10 cellular contexts compared by ENCODE assay signal in genomic region chr2:43192039-43192438, GRCh38. TPM values are rescaled to one million over a fixed set of nuclear protein-coding genes. Genes with fewer than 3 reads are reported as not detected.
DNase-seq lines count a peak whose midpoint lies in the region; ATAC-seq and TF ChIP-seq lines count a peak whose summit lies in the region.
"Had no signal": no experiment of that assay in that cellular context is flagged by ENCODE, and none has a peak within 500 bp of the region (broad histone marks: within the 10 kb centered on the region; RNA-seq: fewer than 3 reads in every experiment).

No MANE protein-coding gene starts in this region.

- POLR2A ChIA-PET in MCF 10A (lab: Yijun Ruan, JAX), result no interaction called here
- POLR2A ChIA-PET in PC-3 (lab: Charles Lee; ENCODE audit: unreplicated experiment), result interaction anchor here (0.5 kb wide), 1 partner anchor 44 kb away, joined by 4 read pairs; no protein-coding TSS in a partner anchor

- H3K4me2 ChIP-seq in mammary epithelial cell (ENCODE audit: insufficient read depth, low read depth, low read length) (no peak overlapping the region), PC-3 (ENCODE audit: low read length) (no peak overlapping the region)

- H4K20me1 ChIP-seq in mammary epithelial cell (ENCODE audit: insufficient read depth, low read length), result no peaks in the 10 kb centered on the region
- H4K20me1 ChIP-seq in PC-3 (ENCODE audit: low read length), result no peaks in the 10 kb centered on the region

- H3K9ac ChIP-seq in mammary epithelial cell (ENCODE audit: insufficient read depth, low read length) (no peak overlapping the region), PC-3 (ENCODE audit: low read length) (no peak overlapping the region)

- H3K27me3 ChIP-seq in mammary epithelial cell (ENCODE audit: insufficient read depth, low read length) (no peaks in the 10 kb centered on the region), PC-3 (ENCODE audit: low read length) (no peaks in the 10 kb centered on the region)
- H3K27me3 ChIP-seq in effector memory CD4-positive, alpha-beta T cell (replicated peaks; ENCODE audit: control insufficient read depth, insufficient read depth, low read length, poor library complexity, severe bottlenecking), result no peaks in the 10 kb centered on the region

- H3K4me3 ChIP-seq in mammary epithelial cell (replicated peaks in 1 of 3; ENCODE audit: insufficient read depth in 1 of 3, low read depth in 2 of 3, low read length in 3 of 3) (no peak overlapping the region), PC-3 (ENCODE audit: low read length) (no peak overlapping the region)
- no peak overlapping the region for H3K4me3 ChIP-seq in effector memory CD4-positive, alpha-beta T cell (ENCODE audit: insufficient read depth, low read depth, low read length, poor library complexity, severe bottlenecking)

- no peak for ATAC-seq in PC-3
- ATAC-seq in stimulated activated effector memory CD8-positive, alpha-beta T cell treated with anti-CD3 and anti-CD28 coated beads, Interleukin-12 subunit alpha, Interleukin-12 subunit beta, amount 100 ng/mL, for 72 hours, result no peak
- ATAC-seq in GM18519 (IDR thresholded peaks at IDR 0.05; ENCODE audit: low FRiP score, unreplicated experiment), result no peak

- H3K36me3 ChIP-seq in mammary epithelial cell (ENCODE audit: insufficient read depth, low read length), result no peaks in the 10 kb centered on the region
- no peaks in the 10 kb centered on the region for H3K36me3 ChIP-seq in PC-3 (ENCODE audit: low read depth, low read length)
- no peaks in the 10 kb centered on the region for H3K36me3 ChIP-seq in effector memory CD4-positive, alpha-beta T cell (ENCODE audit: control insufficient read depth, insufficient read depth, low read length)

- no TSS peak for BruUV-seq in MCF 10A (replicated peaks; lab: Mats Ljungman, UMichigan)
- no TSS peak for BruUV-seq in mammary epithelial cell (replicated peaks; lab: Mats Ljungman, UMichigan)
- BruUV-seq in PC-3 (replicated peaks; lab: Mats Ljungman, UMichigan), result no TSS peak

- H3K27ac Mint-ChIP-seq in MCF 10A (ENCODE audit: low read depth, unreplicated experiment), result peak overlapping the region; percentile 75
- H3K27ac Mint-ChIP-seq in stimulated activated effector memory CD8-positive, alpha-beta T cell treated with anti-CD3 and anti-CD28 coated beads, Interleukin-12 subunit alpha, Interleukin-12 subunit beta, amount 100 ng/mL, for 72 hours, result peak overlapping the region; percentile 93

- H3K27me3 Mint-ChIP-seq in MCF 10A (ENCODE audit: insufficient read depth, unreplicated experiment), result no peaks in the 10 kb centered on the region

- in situ Hi-C loops in mammary epithelial cell (cut with MboI; ENCODE audit: low sequenced_read_pairs in 2 of 2), result no loop called here

- no peak overlapping the region for H3K4me3 Mint-ChIP-seq in MCF 10A (ENCODE audit: unreplicated experiment)
- H3K4me3 Mint-ChIP-seq in stimulated activated effector memory CD8-positive, alpha-beta T cell treated with anti-CD3 and anti-CD28 coated beads, Interleukin-12 subunit alpha, Interleukin-12 subunit beta, amount 100 ng/mL, for 72 hours, result no peak overlapping the region

- TF ChIP-seq CTCF in MCF 10A (IDR thresholded peaks at IDR 0.05; ENCODE audit: unreplicated experiment) (peak; percentile 14), mammary epithelial cell (conservative IDR thresholded peaks at IDR 0.05 in 1 of 2, IDR thresholded peaks at IDR 0.05 in 1 of 2; ENCODE audit: extremely low read depth in 1 of 2, insufficient read depth in 1 of 2, low read depth in 1 of 2, low read length in 2 of 2) (no peak), PC-3 (conservative IDR thresholded peaks at IDR 0.05; ENCODE audit: low read depth, low read length) (peak; percentile 45; the same call in 1 of the 2 replicates)

- H3F3A ChIP-seq in PC-3 (ENCODE audit: low read length, unreplicated experiment), result no peaks in the 10 kb centered on the region

- dilution Hi-C loops in mammary epithelial cell (cut with HindIII; ENCODE audit: low sequenced_read_pairs), result loop anchor here (5.0 kb wide), 1 partner anchor 50 kb away; no protein-coding TSS in a partner anchor

- H3K9me3 Mint-ChIP-seq in MCF 10A (ENCODE audit: unreplicated experiment), result no peaks in the 10 kb centered on the region
- H3K9me3 Mint-ChIP-seq in stimulated activated effector memory CD8-positive, alpha-beta T cell treated with anti-CD3 and anti-CD28 coated beads, Interleukin-12 subunit alpha, Interleukin-12 subunit beta, amount 100 ng/mL, for 72 hours, result no peaks in the 10 kb centered on the region

- intact Hi-C loops in MCF 10A (cut with micrococcal nuclease) (no loop called here), mammary epithelial cell (cut with micrococcal nuclease) (no loop called here), PC-3 (cut with micrococcal nuclease) (no loop called here)

- DNase-seq in MCF 10A (ENCODE audit: unreplicated experiment) (no peak), mammary epithelial cell (no peak), PC-3 (peak; percentile 27), NCI-H69 (lab: John Stamatoyannopoulos, UW) (no peak), DMS79 (lab: John Stamatoyannopoulos, UW) (no peak)
- no peak for DNase-seq in effector memory CD4-positive, alpha-beta T cell
- no peak for DNase-seq in stimulated activated effector memory CD8-positive, alpha-beta T cell treated with anti-CD3 and anti-CD28 coated beads, Interleukin-12 subunit alpha, Interleukin-12 subunit beta, amount 100 ng/mL, for 72 hours (ENCODE audit: low spot score in 2 of 2)
- DNase-seq: amygdala, NCI-H1694 had no signal

- no peaks in the 10 kb centered on the region for H3K4me1 ChIP-seq in mammary epithelial cell (ENCODE audit: insufficient read depth, low read length)
- H3K4me1 ChIP-seq in PC-3 (ENCODE audit: insufficient read depth, low read length), result no peaks in the 10 kb centered on the region
- peaks cover 53% of the 10 kb centered on the region for H3K4me1 ChIP-seq in effector memory CD4-positive, alpha-beta T cell (ENCODE audit: control insufficient read depth, insufficient read depth, low read length, poor library complexity, severe bottlenecking)

- H3K27ac ChIP-seq in mammary epithelial cell (ENCODE audit: insufficient read depth, low read depth, low read length) (no peak overlapping the region), PC-3 (ENCODE audit: low read length) (no peak overlapping the region)
- peak overlapping the region; percentile 97 for H3K27ac ChIP-seq in effector memory CD4-positive, alpha-beta T cell (ENCODE audit: insufficient read depth, low read length, poor library complexity, severe bottlenecking)

- H3K36me3 Mint-ChIP-seq in MCF 10A (ENCODE audit: insufficient read depth, unreplicated experiment), result no peaks in the 10 kb centered on the region
- no peaks in the 10 kb centered on the region for H3K36me3 Mint-ChIP-seq in stimulated activated effector memory CD8-positive, alpha-beta T cell treated with anti-CD3 and anti-CD28 coated beads, Interleukin-12 subunit alpha, Interleukin-12 subunit beta, amount 100 ng/mL, for 72 hours

- CTCF ChIA-PET in MCF 10A (lab: Yijun Ruan, JAX), result interaction anchor here (0.6 to 1.2 kb wide), 2 partner anchors 37 to 217 kb away, joined by 4 to 6 read pairs; no protein-coding TSS in a partner anchor
- CTCF ChIA-PET in mammary epithelial cell (lab: Charles Lee; ENCODE audit: low non-redundant PET), result no interaction called here
- CTCF ChIA-PET in PC-3 (lab: Charles Lee), result no interaction called here

- H3K9me2 ChIP-seq in PC-3 (replicated peaks; ENCODE audit: low read length), result no peaks in the 10 kb centered on the region

- 71% methylated on average over 1 of the region's 2 CpGs for WGBS in mammary epithelial cell (ENCODE audit: low coverage, missing lambda C conversion rate)

- no peaks in the 10 kb centered on the region for H3K9me3 ChIP-seq in mammary epithelial cell (replicated peaks; ENCODE audit: insufficient read depth, low read length)
- H3K9me3 ChIP-seq in PC-3 (ENCODE audit: low read length), result no peaks in the 10 kb centered on the region
- H3K9me3 ChIP-seq in effector memory CD4-positive, alpha-beta T cell (ENCODE audit: control insufficient read depth, low read length), result no peaks in the 10 kb centered on the region

- peaks cover 5% of the 10 kb centered on the region for H3K4me1 Mint-ChIP-seq in MCF 10A (ENCODE audit: insufficient read depth, unreplicated experiment)
- peaks cover 73% of the 10 kb centered on the region for H3K4me1 Mint-ChIP-seq in stimulated activated effector memory CD8-positive, alpha-beta T cell treated with anti-CD3 and anti-CD28 coated beads, Interleukin-12 subunit alpha, Interleukin-12 subunit beta, amount 100 ng/mL, for 72 hours

- H3K79me2 ChIP-seq in mammary epithelial cell (ENCODE audit: insufficient read depth, low read length), result no peaks in the 10 kb centered on the region
- no peaks in the 10 kb centered on the region for H3K79me2 ChIP-seq in PC-3 (ENCODE audit: low read length)

- H2AFZ ChIP-seq in mammary epithelial cell (ENCODE audit: low read depth, low read length) (no peak overlapping the region), PC-3 (ENCODE audit: low read length) (no peak overlapping the region)

RNA-seq across cellular contexts. Expression of gene ZFP36L2, which starts 34.4 kb away (rescaled TPM):
- total RNA-seq in MCF 10A (2022), result 107 and 162 TPM in 2 replicates
- 100 to 1,000 TPM in 1 of 2 donors, 10 to 100 TPM in 1; 26.3 to 213 TPM for total RNA-seq in mammary epithelial cell
- 35.6 TPM for polyA plus RNA-seq in mammary epithelial cell
- polyA minus RNA-seq in mammary epithelial cell, result 68.7 TPM
- total RNA-seq in PC-3 (2014; rRNA removed), result 14.8 and 26.0 TPM in 2 replicates

Comparison
In these comparisons a context has a peak if more than half of its experiments do, and no peak if none do; other contexts are left out.
1. CTCF ChIP-seq: peak in MCF 10A (single experiment) and PC-3 (single experiment); none in mammary epithelial cell (0 of 2).